11 cellular contexts compared by ENCODE assay signal in the genomic region with DNA sequence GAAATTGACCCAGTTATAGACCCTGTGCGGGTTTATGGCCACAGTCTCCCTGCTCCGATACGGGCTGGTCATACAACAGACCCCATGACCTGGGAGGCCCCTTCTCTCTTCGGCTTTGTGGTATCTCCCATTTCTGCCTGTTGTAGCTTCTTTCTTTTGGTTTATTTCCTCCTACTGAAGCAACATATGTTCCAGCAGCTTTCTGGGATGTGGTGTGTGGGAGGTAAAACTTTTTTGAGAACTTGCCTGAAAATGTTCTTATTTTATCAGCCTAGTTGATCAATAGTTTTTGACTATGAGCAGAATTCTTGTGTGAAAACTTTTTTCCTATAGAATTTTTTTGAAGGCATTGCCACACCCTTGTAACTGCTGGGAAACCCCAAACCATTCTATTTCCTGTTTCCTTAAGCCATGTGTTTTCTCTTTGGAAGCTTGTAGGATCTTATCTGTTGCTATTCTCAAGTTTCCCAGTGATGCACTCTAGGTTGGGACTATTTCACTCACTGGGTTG. TPM values are rescaled to one million over a fixed set of nuclear protein-coding genes. Genes with fewer than 3 reads are reported as not detected.
DNase-seq lines count a peak whose midpoint lies in the region; ATAC-seq, FAIRE-seq and TF ChIP-seq lines count a peak whose summit lies in the region.
"Had no signal": no experiment of that assay in that cellular context is flagged by ENCODE, and none has a peak within 500 bp of the region (broad histone marks: within the 10 kb centered on the region; RNA-seq: fewer than 3 reads in every experiment).

No MANE protein-coding gene starts in this region.

- no peaks in the 10 kb centered on the region for H3K9me2 ChIP-seq in GM23338 (ENCODE audit: insufficient read depth)

- no peaks in the 10 kb centered on the region for H3K9me3 Mint-ChIP-seq in GM23338
- H3K9me3 Mint-ChIP-seq: naive B cell had no signal

- peak; percentile 54 for FAIRE-seq in endothelial cell of umbilical vein (lab: Jason Lieb, UNC)

- no peaks in the 10 kb centered on the region for H3F3A ChIP-seq in GM23338 (replicated peaks; ENCODE audit: low read depth)

- H3K27ac Mint-ChIP-seq in GM23338 = no peak overlapping the region

- H3K4me1 Mint-ChIP-seq in GM23338 = no peaks in the 10 kb centered on the region

- no peak overlapping the region for H3K4me3 ChIP-seq in GM23338
- H3K4me3 ChIP-seq in endothelial cell of umbilical vein (replicated peaks in 1 of 3; ENCODE audit: insufficient read depth in 1 of 3, low read depth in 1 of 3, low read length in 3 of 3) = no peak overlapping the region

- CTCF ChIA-PET in endothelial cell of umbilical vein (lab: Charles Lee) = no interaction called here

- H3K4me2 ChIP-seq in GM23338 (no peak overlapping the region), endothelial cell of umbilical vein (ENCODE audit: insufficient read depth, low read length) (no peak overlapping the region)

- H3K9me1 ChIP-seq in endothelial cell of umbilical vein (replicated peaks; ENCODE audit: control insufficient read depth, extremely low read depth, insufficient read depth, low read length) = no peaks in the 10 kb centered on the region

- H3K4me3 Mint-ChIP-seq in GM23338 = no peak overlapping the region

- no peaks in the 10 kb centered on the region for H3K79me2 ChIP-seq in GM23338 (replicated peaks; ENCODE audit: insufficient read depth)
- H3K79me2 ChIP-seq in endothelial cell of umbilical vein (ENCODE audit: control insufficient read depth, insufficient read depth, low read length) = no peaks in the 10 kb centered on the region

- no peaks in the 10 kb centered on the region for H3K9me3 ChIP-seq in endothelial cell of umbilical vein (replicated peaks; ENCODE audit: control insufficient read depth, insufficient read depth, low read length)

- H4K20me1 ChIP-seq in GM23338 (replicated peaks; ENCODE audit: insufficient read depth) = no peaks in the 10 kb centered on the region; the same call in 1 of the 2 replicates
- no peaks in the 10 kb centered on the region for H4K20me1 ChIP-seq in endothelial cell of umbilical vein (replicated peaks; ENCODE audit: control insufficient read depth, extremely low read depth, insufficient read depth, low read length)

- TF ChIP-seq CTCF in GM23338 (conservative IDR thresholded peaks at IDR 0.05; ENCODE audit: low read depth in 2 of 2) (no peak), endothelial cell of umbilical vein (IDR thresholded peaks at IDR 0.05; ENCODE audit: extremely low read depth in 1 of 2, insufficient read depth in 1 of 2, low read depth in 1 of 2, low read length in 2 of 2) (no peak), GM20000 (IDR thresholded peaks at IDR 0.05; ENCODE audit: extremely low read depth, missing control alignments) (no peak)

- no TSS peak for BruUV-seq in endothelial cell of umbilical vein (replicated peaks; lab: Mats Ljungman, UMichigan)

- no peaks in the 10 kb centered on the region for H3K27me3 ChIP-seq in GM23338 (ENCODE audit: insufficient read depth)
- H3K27me3 ChIP-seq in endothelial cell of umbilical vein (ENCODE audit: control insufficient read depth in 2 of 2, insufficient read depth in 2 of 2, low read length in 2 of 2) = no peaks in the 10 kb centered on the region

- H2AFZ ChIP-seq in GM23338 (peak overlapping the region; percentile 73; the same call in 1 of the 2 replicates), endothelial cell of umbilical vein (ENCODE audit: low read depth, low read length) (peak overlapping the region; percentile 36)

- DNase-seq in GM23338 (ENCODE audit: low spot score) = no peak
- DNase-seq in endothelial cell of umbilical vein (ENCODE audit: low read depth, low spot score) = no peak
- DNase-seq in pons (ENCODE audit: low spot score) = peak; percentile 6
- DNase-seq in HUDEP-2 (lab: John Stamatoyannopoulos, UW; ENCODE audit: unreplicated experiment in 76 of 76) = no peak
- DNase-seq in NCI-H1048 (lab: John Stamatoyannopoulos, UW) = no peak
- no peak for DNase-seq in GM20000 (ENCODE audit: low spot score)
- no peak for DNase-seq in HPDE6-E6E7 (ENCODE audit: extremely low spot score)
- DNase-seq: activated CD4-positive, alpha-beta T cell treated with anti-CD3 and anti-CD28 coated beads for 4 hours; naive B cell; stimulated activated CD4-positive, alpha-beta T cell treated with anti-CD3 and anti-CD28 coated beads, Interleukin-4, amount 100 ng/mL, for 24 hours had no signal

- TF ChIP-seq POLR2A in endothelial cell of umbilical vein (IDR thresholded peaks at IDR 0.05; ENCODE audit: low read depth, low read length) = no peak

- no peaks in the 10 kb centered on the region for H3K27me3 Mint-ChIP-seq in GM23338 (ENCODE audit: insufficient read depth, low read depth, poor library complexity)
- H3K27me3 Mint-ChIP-seq: naive B cell had no signal

- POLR2A ChIA-PET in endothelial cell of umbilical vein (lab: Charles Lee) = no interaction called here

- H3K36me3 ChIP-seq in GM23338 (ENCODE audit: insufficient read depth) (no peaks in the 10 kb centered on the region), endothelial cell of umbilical vein (ENCODE audit: control insufficient read depth in 2 of 2, extremely low read depth in 1 of 2, insufficient read depth in 2 of 2, low read length in 2 of 2) (no peaks in the 10 kb centered on the region)

- H3K9ac ChIP-seq in endothelial cell of umbilical vein (replicated peaks; ENCODE audit: extremely low read depth, insufficient read depth, low read length) = no peak overlapping the region

- no peak for ATAC-seq in GM23338

- no peak overlapping the region for H3K27ac ChIP-seq in GM23338 (ENCODE audit: low read depth)
- no peak overlapping the region for H3K27ac ChIP-seq in endothelial cell of umbilical vein (ENCODE audit: insufficient read depth, low read depth, low read length)

- intact Hi-C loops in endothelial cell of umbilical vein (cut with micrococcal nuclease) = no loop called here

- dilution Hi-C loops in endothelial cell of umbilical vein (cut with MboI; ENCODE audit: extremely low pct_ligation_motif_present, low sequenced_read_pairs) = no loop called here

- H3K4me1 ChIP-seq in GM23338 (ENCODE audit: insufficient read depth) = no peaks in the 10 kb centered on the region
- H3K4me1 ChIP-seq in endothelial cell of umbilical vein (ENCODE audit: control insufficient read depth, extremely low read depth, insufficient read depth, low read length) = no peaks in the 10 kb centered on the region

- no peaks in the 10 kb centered on the region for H3K36me3 Mint-ChIP-seq in GM23338 (ENCODE audit: low read depth)
- H3K36me3 Mint-ChIP-seq: naive B cell had no signal

TF ChIP-seq in PFSK-1, 5 proteins besides CTCF, POLR2A, EP300 and RAD21 (continues in another document):
- no peak for TF ChIP-seq FOXP2 (optimal IDR thresholded peaks at IDR 0.05; ENCODE audit: borderline replicate concordance, extremely low read depth, extremely low read length, insufficient read depth)

TF ChIP-seq in endothelial cell of umbilical vein, 7 proteins besides CTCF, POLR2A, EP300 and RAD21:
- TF ChIP-seq MYC (IDR thresholded peaks at IDR 0.05; ENCODE audit: low read depth, low read length) (no peak), POLR2AphosphoS5 (IDR thresholded peaks at IDR 0.05; ENCODE audit: insufficient read depth, low read depth, low read length) (no peak)

RNA-seq across cellular contexts. Expression of a gene that starts 6.6 kb away (rescaled TPM):
- 142 and 150 TPM in 2 replicates for total RNA-seq in GM23338 (2014; rRNA removed; shearing (Covaris generic))
- polyA plus RNA-seq in GM23338 (2016; fragmentation: Nextera tagmentation; extraction: Ambion mirVana) (844 and 859 TPM in 2 replicates), endothelial cell of umbilical vein (252 and 322 TPM in 2 replicates)
- polyA plus RNA-seq in PFSK-1 (2012; ENCODE audit: insufficient read length, low read depth) = 341 TPM
- total RNA-seq in endothelial cell of umbilical vein = 377 and 378 TPM in 2 replicates
- polyA plus RNA-seq in endothelial cell of umbilical vein (2011; cell fraction: cytosol; rRNA removed) = 417 and 471 TPM in 2 replicates
- 204 and 250 TPM in 2 replicates for polyA plus RNA-seq in endothelial cell of umbilical vein (2011; cell fraction: nucleus; rRNA removed)
- 310 and 396 TPM in 2 replicates for polyA plus RNA-seq in endothelial cell of umbilical vein (2012)
- 245 and 256 TPM in 2 replicates for polyA minus RNA-seq in endothelial cell of umbilical vein
- 142 TPM for polyA minus RNA-seq in endothelial cell of umbilical vein (2011; cell fraction: cytosol; rRNA and poly(A)+ RNA removed)
- 79.7 and 82.9 TPM in 2 replicates for polyA minus RNA-seq in endothelial cell of umbilical vein (2011; cell fraction: nucleus; rRNA and poly(A)+ RNA removed)

RNA-seq across cellular contexts. Expression of a gene that starts 19.0 kb away (rescaled TPM):
- total RNA-seq in GM23338 (2014; rRNA removed; shearing (Covaris generic)) = 23.6 and 25.1 TPM in 2 replicates
- polyA plus RNA-seq in GM23338 (2016; fragmentation: Nextera tagmentation; extraction: Ambion mirVana) (11.0 and 12.8 TPM in 2 replicates), endothelial cell of umbilical vein (10.0 and 12.0 TPM in 2 replicates)
- polyA plus RNA-seq in PFSK-1 (2012; ENCODE audit: insufficient read length, low read depth) = 43.2 TPM
- 16.7 and 17.1 TPM in 2 replicates for total RNA-seq in endothelial cell of umbilical vein
- polyA plus RNA-seq in endothelial cell of umbilical vein (2011; cell fraction: cytosol; rRNA removed) = 12.7 and 14.4 TPM in 2 replicates
- 4.8 and 5.5 TPM in 2 replicates for polyA plus RNA-seq in endothelial cell of umbilical vein (2011; cell fraction: nucleus; rRNA removed)
- 10.9 and 11.4 TPM in 2 replicates for polyA plus RNA-seq in endothelial cell of umbilical vein (2012)
- polyA minus RNA-seq in endothelial cell of umbilical vein = 12.2 and 15.1 TPM in 2 replicates
- polyA minus RNA-seq in endothelial cell of umbilical vein (2011; cell fraction: cytosol; rRNA and poly(A)+ RNA removed) = 39.4 TPM
- polyA minus RNA-seq in endothelial cell of umbilical vein (2011; cell fraction: nucleus; rRNA and poly(A)+ RNA removed) = 3.0 and 4.5 TPM in 2 replicates
